Comparison of ENCODE assay signal across 8 cellular contexts in the genomic region with DNA sequence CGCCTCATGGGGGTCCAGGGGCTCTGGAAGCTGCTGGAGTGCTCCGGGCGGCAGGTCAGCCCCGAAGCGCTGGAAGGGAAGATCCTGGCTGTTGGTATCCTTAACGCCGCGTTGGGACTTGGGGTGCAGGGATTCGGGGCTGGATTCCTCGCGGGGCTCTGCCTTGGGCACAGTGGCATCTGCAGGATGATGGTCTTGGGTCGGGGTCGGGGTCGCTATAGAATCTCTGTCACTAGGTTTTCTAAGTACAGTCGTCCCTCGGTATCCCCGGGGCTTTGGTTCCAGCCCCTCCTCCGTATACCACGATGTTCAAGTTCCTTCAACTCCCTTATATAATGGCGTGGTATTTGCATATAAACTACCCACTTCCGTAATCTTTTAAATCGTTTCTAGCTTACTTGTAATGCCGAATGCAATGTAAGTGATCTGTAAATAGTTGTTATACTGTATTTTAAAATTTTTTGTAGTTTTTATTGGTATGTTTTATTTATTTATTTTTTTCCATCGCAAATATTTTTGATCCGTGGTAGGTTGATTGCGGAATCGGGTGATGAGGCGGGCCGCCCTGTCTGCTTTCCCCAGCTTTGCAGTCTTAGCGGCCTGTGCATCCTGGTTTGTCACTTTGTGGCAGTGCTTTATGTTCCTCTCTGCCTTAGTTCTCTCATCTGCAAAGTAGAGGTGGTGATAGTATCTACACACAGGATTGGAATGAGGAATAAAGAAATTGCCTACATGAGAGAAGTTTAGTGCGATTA. TPM values are rescaled to one million over a fixed set of nuclear protein-coding genes. Genes with fewer than 3 reads are reported as not detected.
DNase-seq lines count a peak whose midpoint lies in the region; ATAC-seq and TF ChIP-seq lines count a peak whose summit lies in the region.

No MANE protein-coding gene starts in this region.

- H3K9me3 Mint-ChIP-seq in activated CD8-positive, alpha-beta T cell treated with anti-CD3 and anti-CD28 coated beads for 36 hours, result no peaks in the 10 kb centered on the region
- H3K9me3 Mint-ChIP-seq in endothelial cell (ENCODE audit: unreplicated experiment), result no peaks in the 10 kb centered on the region

- no peaks in the 10 kb centered on the region for H3K36me3 ChIP-seq in mucosa of descending colon (ENCODE audit: low read depth)
- H3K36me3 ChIP-seq in stomach smooth muscle (ENCODE audit: control insufficient read depth in 2 of 2, insufficient read depth in 2 of 2, low read length in 2 of 2), result no peaks in the 10 kb centered on the region

- H3K27ac ChIP-seq in stomach smooth muscle (ENCODE audit: low read length), result peak overlapping the region; percentile 96

- peak; percentile 31 for DNase-seq in ACHN
- DNase-seq in NCI-H345 treated with DMSO at 0.1 percent for 48 hours (lab: John Stamatoyannopoulos, UW; ENCODE audit: unreplicated experiment), result peak; percentile 23
- peak; percentile 70 for DNase-seq in activated CD8-positive, alpha-beta T cell treated with anti-CD3 and anti-CD28 coated beads for 36 hours
- no peak for DNase-seq in endothelial cell (ENCODE audit: low spot score)
- DNase-seq in mucosa of descending colon, result peak; percentile 64 to 71 (median 67)

- H3K4me1 Mint-ChIP-seq in activated CD8-positive, alpha-beta T cell treated with anti-CD3 and anti-CD28 coated beads for 36 hours (ENCODE audit: low read depth), result peaks cover 31% of the 10 kb centered on the region
- peaks cover 28% of the 10 kb centered on the region for H3K4me1 Mint-ChIP-seq in endothelial cell (ENCODE audit: unreplicated experiment)

- no peaks in the 10 kb centered on the region for H3K27me3 Mint-ChIP-seq in activated CD8-positive, alpha-beta T cell treated with anti-CD3 and anti-CD28 coated beads for 36 hours
- H3K27me3 Mint-ChIP-seq in endothelial cell (ENCODE audit: unreplicated experiment), result peaks cover 7% of the 10 kb centered on the region

- H3K4me3 ChIP-seq in mucosa of descending colon (peak overlapping the region; percentile 74), stomach smooth muscle (ENCODE audit: low read length in 2 of 2) (peak overlapping the region; percentile 90 to 99)

- H3K9me3 ChIP-seq in mucosa of descending colon (no peaks in the 10 kb centered on the region), stomach smooth muscle (ENCODE audit: control insufficient read depth in 2 of 2, low read length in 2 of 2) (no peaks in the 10 kb centered on the region)

- peaks cover 14% of the 10 kb centered on the region for H3K36me3 Mint-ChIP-seq in activated CD8-positive, alpha-beta T cell treated with anti-CD3 and anti-CD28 coated beads for 36 hours (ENCODE audit: low read depth)
- no peaks in the 10 kb centered on the region for H3K36me3 Mint-ChIP-seq in endothelial cell (ENCODE audit: low read depth, unreplicated experiment)

- no peaks in the 10 kb centered on the region for H3K27me3 ChIP-seq in stomach smooth muscle (ENCODE audit: control insufficient read depth in 1 of 2, insufficient read depth in 2 of 2, low read length in 2 of 2)

- peak; percentile 16 for TF ChIP-seq POLR2A in GM18526 (IDR thresholded peaks at IDR 0.05; ENCODE audit: extremely low read depth, insufficient read length)

- peak; percentile 20 for ATAC-seq in HG03045 (IDR thresholded peaks at IDR 0.05; ENCODE audit: unreplicated experiment)
- peak; percentile 42 for ATAC-seq in activated CD8-positive, alpha-beta T cell treated with anti-CD3 and anti-CD28 coated beads for 36 hours
- ATAC-seq in mucosa of descending colon, result peak; percentile 55

- peaks cover 18% of the 10 kb centered on the region for H3K4me1 ChIP-seq in mucosa of descending colon (ENCODE audit: low read depth)
- peaks cover 10% of the 10 kb centered on the region for H3K4me1 ChIP-seq in stomach smooth muscle (ENCODE audit: control insufficient read depth, insufficient read depth, low read length)

- intact Hi-C loops in activated CD8-positive, alpha-beta T cell treated with anti-CD3 and anti-CD28 coated beads for 36 hours (cut with micrococcal nuclease), result loop anchor here (1.0 to 5.0 kb wide), 3 partner anchors 44 to 265 kb away; a partner anchor contains a TSS
- intact Hi-C loops in mucosa of descending colon (cut with DNase I, micrococcal nuclease), result loop anchor here in 1 of 2 donors (5.0 kb wide), 1 partner anchor 249 kb away; a partner anchor contains a TSS

- no peak for TF ChIP-seq CTCF in activated CD8-positive, alpha-beta T cell treated with anti-CD3 and anti-CD28 coated beads for 36 hours (IDR thresholded peaks at IDR 0.05)
- TF ChIP-seq CTCF in endothelial cell (IDR thresholded peaks at IDR 0.05; ENCODE audit: unreplicated experiment) (no peak), mucosa of descending colon (IDR thresholded peaks at IDR 0.05) (no peak)

- H3K9ac ChIP-seq in stomach smooth muscle (ENCODE audit: low read length in 2 of 2), result peak overlapping the region; percentile 89 to 97

- CTCF ChIA-PET in activated CD8-positive, alpha-beta T cell treated with anti-CD3 and anti-CD28 coated beads for 36 hours (lab: Charles Lee), result interaction anchor here (0.7 to 3.2 kb wide), 12 partner anchors 18 to 265 kb away, joined by 3 to 15 read pairs (median 4); a partner anchor contains a TSS

- peak overlapping the region; percentile 92 for H3K4me3 Mint-ChIP-seq in activated CD8-positive, alpha-beta T cell treated with anti-CD3 and anti-CD28 coated beads for 36 hours
- peak overlapping the region; percentile 96 for H3K4me3 Mint-ChIP-seq in endothelial cell (ENCODE audit: unreplicated experiment)

- POLR2A ChIA-PET in activated CD8-positive, alpha-beta T cell treated with anti-CD3 and anti-CD28 coated beads for 36 hours (lab: Charles Lee), result interaction anchor here (1.0 to 2.7 kb wide), 14 partner anchors 8 to 451 kb away, joined by 3 to 31 read pairs (median 4); a partner anchor contains a TSS

- peak overlapping the region; percentile 94 for H3K27ac Mint-ChIP-seq in activated CD8-positive, alpha-beta T cell treated with anti-CD3 and anti-CD28 coated beads for 36 hours
- H3K27ac Mint-ChIP-seq in endothelial cell (ENCODE audit: unreplicated experiment), result peak overlapping the region; percentile 81

- in situ Hi-C loops in ACHN (cut with HindIII; ENCODE audit: low pct_ligation_motif_present, low pct_unique_long_range_greater_than_20kb, low sequenced_read_pairs), result no loop called here

RNA-seq across cellular contexts. Expression of a gene that starts 0.6 kb away (rescaled TPM):
- total RNA-seq in activated CD8-positive, alpha-beta T cell treated with anti-CD3 and anti-CD28 coated beads for 36 hours, result 10 to 100 TPM; 59.4 to 66.5 TPM
- total RNA-seq in endothelial cell (ENCODE audit: unreplicated experiment), result 43.8 TPM
- 10 to 100 TPM; 58.6 to 85.0 (median 62.7) TPM for total RNA-seq in mucosa of descending colon

RNA-seq across cellular contexts. Expression of a gene that starts 47.5 kb away (rescaled TPM):
- total RNA-seq in activated CD8-positive, alpha-beta T cell treated with anti-CD3 and anti-CD28 coated beads for 36 hours, result 10 to 100 TPM; 17.3 to 18.4 TPM
- 16.6 TPM for total RNA-seq in endothelial cell (ENCODE audit: unreplicated experiment)
- total RNA-seq in mucosa of descending colon, result 10 to 100 TPM; 15.5 to 21.2 (median 17.1) TPM

RNA-seq across cellular contexts. Expression of a gene that starts 47.7 kb away (rescaled TPM):
- total RNA-seq in activated CD8-positive, alpha-beta T cell treated with anti-CD3 and anti-CD28 coated beads for 36 hours, result 1 to 10 TPM; 3.4 to 4.2 TPM
- total RNA-seq in endothelial cell (ENCODE audit: unreplicated experiment) (15.2 TPM), mucosa of descending colon (1 to 10 TPM in 2 of 3 donors, under 1 TPM in 1; 0.72 to 3.9 (median 1.7) TPM)
